1 cellular context compared by ENCODE assay signal in genomic region chr6:36884610-36885009, GRCh38.
A peak's percentile ranks its signal among the peaks of the same experiment; 100 is the strongest.
TF ChIP-seq lines count a peak whose summit lies in the region.

No MANE protein-coding gene starts in this region.

TF ChIP-seq in K562, 482 proteins besides CTCF, POLR2A, EP300 and RAD21 (continues in another document):
- TF ChIP-seq CREB5 (CRISPR knock-in tag; IDR thresholded peaks at IDR 0.05) (peak; percentile 81), SIN3B (IDR thresholded peaks at IDR 0.05; ENCODE audit: low read depth) (no peak), NKRF (IDR thresholded peaks at IDR 0.05; ENCODE audit: borderline replicate concordance) (no peak), HLTF (IDR thresholded peaks at IDR 0.05) (no peak), CHD2 (IDR thresholded peaks at IDR 0.05; ENCODE audit: low read depth, low read length) (no peak), U2AF1 (optimal IDR thresholded peaks at IDR 0.05; ENCODE audit: low read depth, low read length) (no peak), RBM34 (IDR thresholded peaks at IDR 0.05; ENCODE audit: borderline replicate concordance, insufficient read depth, low read length) (no peak), MTA1 (IDR thresholded peaks at IDR 0.05; ENCODE audit: borderline replicate concordance) (no peak), TRIM25 (IDR thresholded peaks at IDR 0.05; ENCODE audit: borderline replicate concordance) (no peak), GATA2 (CRISPR knock-in tag; IDR thresholded peaks at IDR 0.05) (no peak), ATF1 (CRISPR knock-in tag; IDR thresholded peaks at IDR 0.05) (no peak), ATF1 (tag; IDR thresholded peaks at IDR 0.05) (peak; percentile 61; the same call in 1 of the 2 replicates), SMARCB1 (IDR thresholded peaks at IDR 0.05; ENCODE audit: insufficient read length, low read depth) (no peak), NEUROD1 (IDR thresholded peaks at IDR 0.05; ENCODE audit: borderline replicate concordance, low read depth, low read length, partially characterized antibody) (no peak), ZNF174 (CRISPR knock-in tag; IDR thresholded peaks at IDR 0.05) (no peak), ZNF717 (CRISPR knock-in tag; IDR thresholded peaks at IDR 0.05) (no peak), WHSC1 (IDR thresholded peaks at IDR 0.05; ENCODE audit: low read length) (no peak), DEAF1 (CRISPR knock-in tag; IDR thresholded peaks at IDR 0.05) (no peak), CCAR2 (IDR thresholded peaks at IDR 0.05; ENCODE audit: low read depth, low read length) (no peak), KDM2B (CRISPR knock-in tag; IDR thresholded peaks at IDR 0.05) (no peak), HMG20B (CRISPR knock-in tag; IDR thresholded peaks at IDR 0.05) (no peak), PHF21A (IDR thresholded peaks at IDR 0.05; ENCODE audit: borderline replicate concordance, low read depth) (no peak), KDM1A (IDR thresholded peaks at IDR 0.05) (no peak), MYBL2 (IDR thresholded peaks at IDR 0.05; ENCODE audit: low read depth) (no peak), MYBL2 (CRISPR knock-in tag; IDR thresholded peaks at IDR 0.05; ENCODE audit: borderline replicate concordance) (no peak), ZNF589 (CRISPR knock-in tag; IDR thresholded peaks at IDR 0.05; ENCODE audit: low read depth) (peak; percentile 85; the same call in 1 of the 2 replicates), MYC (IDR thresholded peaks at IDR 0.05; ENCODE audit: low read depth, low read length) (no peak), MYC (CRISPR knock-in tag; IDR thresholded peaks at IDR 0.05; ENCODE audit: borderline replicate concordance, low read depth) (peak; percentile 77; the same call in 1 of the 2 replicates), TAF7 (tag; IDR thresholded peaks at IDR 0.05) (peak; percentile 80), SRF (CRISPR knock-in tag; IDR thresholded peaks at IDR 0.05) (peak in 1 of 2 experiments; percentile 55; a peak in 1 of 4 replicates), CREM (IDR thresholded peaks at IDR 0.05; ENCODE audit: low read depth) (no peak), SP1 (CRISPR knock-in tag; IDR thresholded peaks at IDR 0.05) (no peak), ADNP (tag; IDR thresholded peaks at IDR 0.05) (no peak), ZNF584 (CRISPR knock-in tag; IDR thresholded peaks at IDR 0.05; ENCODE audit: low read depth) (peak; percentile 90; the same call in 1 of the 2 replicates), ZNF830 (CRISPR knock-in tag; IDR thresholded peaks at IDR 0.05) (no peak), KAT7 (CRISPR knock-in tag; IDR thresholded peaks at IDR 0.05; ENCODE audit: borderline replicate concordance) (no peak), ZC3H8 (IDR thresholded peaks at IDR 0.05) (no peak), ELF4 (CRISPR knock-in tag; IDR thresholded peaks at IDR 0.05) (no peak), ATF7 (IDR thresholded peaks at IDR 0.05) (no peak), TOE1 (IDR thresholded peaks at IDR 0.05; ENCODE audit: borderline replicate concordance) (no peak), TOE1 (CRISPR knock-in tag; IDR thresholded peaks at IDR 0.05; ENCODE audit: borderline replicate concordance, low read depth) (no peak), HEY1 (CRISPR knock-in tag; IDR thresholded peaks at IDR 0.05; ENCODE audit: borderline replicate concordance) (no peak), SMAD1 (IDR thresholded peaks at IDR 0.05; ENCODE audit: low read depth, low read length, partially characterized antibody) (no peak), ZKSCAN3 (CRISPR knock-in tag; IDR thresholded peaks at IDR 0.05) (no peak), SRSF3 (IDR thresholded peaks at IDR 0.05; ENCODE audit: insufficient read depth, low read length) (no peak), CXXC5 (CRISPR knock-in tag; IDR thresholded peaks at IDR 0.05) (peak; percentile 90), POLR2AphosphoS5 (IDR thresholded peaks at IDR 0.05; ENCODE audit: control insufficient read depth, insufficient read depth, low read depth, low read length) (no peak), ETV5 (CRISPR knock-in tag; IDR thresholded peaks at IDR 0.05; ENCODE audit: low read depth) (no peak), TEAD4 (IDR thresholded peaks at IDR 0.05; ENCODE audit: low read length) (no peak), TEAD4 (CRISPR knock-in tag; IDR thresholded peaks at IDR 0.05; ENCODE audit: borderline replicate concordance) (no peak), NFE2 (IDR thresholded peaks at IDR 0.05; ENCODE audit: low read depth) (no peak)
- TF ChIP-seq, protein P1, sequence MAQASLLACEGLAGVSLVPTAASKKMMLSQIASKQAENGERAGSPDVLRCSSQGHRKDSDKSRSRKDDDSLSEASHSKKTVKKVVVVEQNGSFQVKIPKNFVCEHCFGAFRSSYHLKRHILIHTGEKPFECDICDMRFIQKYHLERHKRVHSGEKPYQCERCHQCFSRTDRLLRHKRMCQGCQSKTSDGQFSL (CRISPR knock-in tag; IDR thresholded peaks at IDR 0.05) = no peak
- TF ChIP-seq, protein P1 (tag; IDR thresholded peaks at IDR 0.05) = peak in 1 of 2 experiments; percentile 96; a peak in 2 of 4 replicates
- TF ChIP-seq, protein P2, sequence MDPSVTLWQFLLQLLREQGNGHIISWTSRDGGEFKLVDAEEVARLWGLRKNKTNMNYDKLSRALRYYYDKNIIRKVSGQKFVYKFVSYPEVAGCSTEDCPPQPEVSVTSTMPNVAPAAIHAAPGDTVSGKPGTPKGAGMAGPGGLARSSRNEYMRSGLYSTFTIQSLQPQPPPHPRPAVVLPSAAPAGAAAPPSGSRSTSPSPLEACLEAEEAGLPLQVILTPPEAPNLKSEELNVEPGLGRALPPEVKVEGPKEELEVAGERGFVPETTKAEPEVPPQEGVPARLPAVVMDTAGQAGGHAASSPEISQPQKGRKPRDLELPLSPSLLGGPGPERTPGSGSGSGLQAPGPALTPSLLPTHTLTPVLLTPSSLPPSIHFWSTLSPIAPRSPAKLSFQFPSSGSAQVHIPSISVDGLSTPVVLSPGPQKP (CRISPR knock-in tag; IDR thresholded peaks at IDR 0.05) = no peak
- TF ChIP-seq, protein P3, sequence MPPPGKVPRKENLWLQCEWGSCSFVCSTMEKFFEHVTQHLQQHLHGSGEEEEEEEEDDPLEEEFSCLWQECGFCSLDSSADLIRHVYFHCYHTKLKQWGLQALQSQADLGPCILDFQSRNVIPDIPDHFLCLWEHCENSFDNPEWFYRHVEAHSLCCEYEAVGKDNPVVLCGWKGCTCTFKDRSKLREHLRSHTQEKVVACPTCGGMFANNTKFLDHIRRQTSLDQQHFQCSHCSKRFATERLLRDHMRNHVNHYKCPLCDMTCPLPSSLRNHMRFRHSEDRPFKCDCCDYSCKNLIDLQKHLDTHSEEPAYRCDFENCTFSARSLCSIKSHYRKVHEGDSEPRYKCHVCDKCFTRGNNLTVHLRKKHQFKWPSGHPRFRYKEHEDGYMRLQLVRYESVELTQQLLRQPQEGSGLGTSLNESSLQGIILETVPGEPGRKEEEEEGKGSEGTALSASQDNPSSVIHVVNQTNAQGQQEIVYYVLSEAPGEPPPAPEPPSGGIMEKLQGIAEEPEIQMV (tag; conservative IDR thresholded peaks at IDR 0.05; ENCODE audit: low read depth) = peak; percentile 82
- TF ChIP-seq, protein P4, sequence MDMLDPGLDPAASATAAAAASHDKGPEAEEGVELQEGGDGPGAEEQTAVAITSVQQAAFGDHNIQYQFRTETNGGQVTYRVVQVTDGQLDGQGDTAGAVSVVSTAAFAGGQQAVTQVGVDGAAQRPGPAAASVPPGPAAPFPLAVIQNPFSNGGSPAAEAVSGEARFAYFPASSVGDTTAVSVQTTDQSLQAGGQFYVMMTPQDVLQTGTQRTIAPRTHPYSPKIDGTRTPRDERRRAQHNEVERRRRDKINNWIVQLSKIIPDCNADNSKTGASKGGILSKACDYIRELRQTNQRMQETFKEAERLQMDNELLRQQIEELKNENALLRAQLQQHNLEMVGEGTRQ (CRISPR knock-in tag; IDR thresholded peaks at IDR 0.05) = no peak
- TF ChIP-seq, protein P5, sequence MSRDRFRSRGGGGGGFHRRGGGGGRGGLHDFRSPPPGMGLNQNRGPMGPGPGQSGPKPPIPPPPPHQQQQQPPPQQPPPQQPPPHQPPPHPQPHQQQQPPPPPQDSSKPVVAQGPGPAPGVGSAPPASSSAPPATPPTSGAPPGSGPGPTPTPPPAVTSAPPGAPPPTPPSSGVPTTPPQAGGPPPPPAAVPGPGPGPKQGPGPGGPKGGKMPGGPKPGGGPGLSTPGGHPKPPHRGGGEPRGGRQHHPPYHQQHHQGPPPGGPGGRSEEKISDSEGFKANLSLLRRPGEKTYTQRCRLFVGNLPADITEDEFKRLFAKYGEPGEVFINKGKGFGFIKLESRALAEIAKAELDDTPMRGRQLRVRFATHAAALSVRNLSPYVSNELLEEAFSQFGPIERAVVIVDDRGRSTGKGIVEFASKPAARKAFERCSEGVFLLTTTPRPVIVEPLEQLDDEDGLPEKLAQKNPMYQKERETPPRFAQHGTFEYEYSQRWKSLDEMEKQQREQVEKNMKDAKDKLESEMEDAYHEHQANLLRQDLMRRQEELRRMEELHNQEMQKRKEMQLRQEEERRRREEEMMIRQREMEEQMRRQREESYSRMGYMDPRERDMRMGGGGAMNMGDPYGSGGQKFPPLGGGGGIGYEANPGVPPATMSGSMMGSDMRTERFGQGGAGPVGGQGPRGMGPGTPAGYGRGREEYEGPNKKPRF (IDR thresholded peaks at IDR 0.05; ENCODE audit: low read depth, low read length) = no peak
- TF ChIP-seq, protein P6, sequence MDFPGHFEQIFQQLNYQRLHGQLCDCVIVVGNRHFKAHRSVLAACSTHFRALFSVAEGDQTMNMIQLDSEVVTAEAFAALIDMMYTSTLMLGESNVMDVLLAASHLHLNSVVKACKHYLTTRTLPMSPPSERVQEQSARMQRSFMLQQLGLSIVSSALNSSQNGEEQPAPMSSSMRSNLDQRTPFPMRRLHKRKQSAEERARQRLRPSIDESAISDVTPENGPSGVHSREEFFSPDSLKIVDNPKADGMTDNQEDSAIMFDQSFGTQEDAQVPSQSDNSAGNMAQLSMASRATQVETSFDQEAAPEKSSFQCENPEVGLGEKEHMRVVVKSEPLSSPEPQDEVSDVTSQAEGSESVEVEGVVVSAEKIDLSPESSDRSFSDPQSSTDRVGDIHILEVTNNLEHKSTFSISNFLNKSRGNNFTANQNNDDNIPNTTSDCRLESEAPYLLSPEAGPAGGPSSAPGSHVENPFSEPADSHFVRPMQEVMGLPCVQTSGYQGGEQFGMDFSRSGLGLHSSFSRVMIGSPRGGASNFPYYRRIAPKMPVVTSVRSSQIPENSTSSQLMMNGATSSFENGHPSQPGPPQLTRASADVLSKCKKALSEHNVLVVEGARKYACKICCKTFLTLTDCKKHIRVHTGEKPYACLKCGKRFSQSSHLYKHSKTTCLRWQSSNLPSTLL (IDR thresholded peaks at IDR 0.05) = no peak
